10 cellular contexts compared by ENCODE assay signal in the genomic region with DNA sequence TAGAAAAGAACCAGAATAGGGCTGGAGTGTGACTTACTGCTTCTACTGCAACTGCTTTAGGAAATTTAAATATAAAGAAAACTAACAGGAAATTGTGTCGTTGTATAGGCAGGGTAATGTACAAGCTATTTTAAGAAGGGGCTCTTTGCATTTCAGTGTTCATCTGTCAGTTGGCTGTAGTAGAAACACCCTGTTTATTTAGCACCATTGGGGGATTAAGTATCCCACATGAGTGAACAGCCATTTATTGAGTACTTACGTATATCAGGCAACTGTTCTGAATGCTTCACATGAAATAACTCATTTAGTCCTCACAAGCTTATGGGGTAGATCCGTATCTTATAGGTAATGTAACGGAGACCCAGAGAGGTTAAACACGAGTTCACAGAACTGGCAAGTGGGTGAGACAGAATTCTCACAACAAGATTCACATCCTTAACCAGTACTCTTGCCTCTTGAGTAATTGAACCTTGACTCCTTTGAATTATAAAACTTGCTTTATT. TPM values are rescaled to one million over a fixed set of nuclear protein-coding genes. Genes with fewer than 3 reads are reported as not detected.
DNase-seq lines count a peak whose midpoint lies in the region; ATAC-seq and TF ChIP-seq lines count a peak whose summit lies in the region.
"Had no signal": no experiment of that assay in that cellular context is flagged by ENCODE, and none has a peak within 500 bp of the region (broad histone marks: within the 10 kb centered on the region; RNA-seq: fewer than 3 reads in every experiment).

No MANE protein-coding gene starts in this region.

- no peaks in the 10 kb centered on the region for H3K36me3 ChIP-seq in ovary

- H3K4me3 ChIP-seq in ovary, result no peak overlapping the region

- H3K4me1 ChIP-seq in ovary (ENCODE audit: insufficient read depth), result peaks cover 7% of the 10 kb centered on the region

- no peak for DNase-seq in activated CD8-positive, alpha-beta memory T cell treated with anti-CD3 and anti-CD28 coated beads, Interleukin-2, amount 10 ng/mL, durations not matched to agents 7 days and 5 days
- no peak for DNase-seq in activated CD8-positive, alpha-beta memory T cell treated with anti-CD3 and anti-CD28 coated beads for 24 hours
- DNase-seq in T-cell (peak in 6 of 34 experiments; percentile 13 to 33 (median 25)), NCI-H146 treated with DMSO at 0.1 percent for 48 hours (lab: John Stamatoyannopoulos, UW; ENCODE audit: unreplicated experiment) (no peak), NCI-H2171 (lab: John Stamatoyannopoulos, UW) (no peak), ovary (no peak)
- DNase-seq: endodermal cell had no signal

- peak overlapping the region; percentile 65 for H3K4me3 Mint-ChIP-seq in activated CD8-positive, alpha-beta memory T cell treated with anti-CD3 and anti-CD28 coated beads, Interleukin-2, amount 10 ng/mL, durations not matched to agents 7 days and 5 days
- H3K4me3 Mint-ChIP-seq in T-cell, result peak overlapping the region; percentile 69 to 75 (median 69)
- peak overlapping the region; percentile 79 for H3K4me3 Mint-ChIP-seq in stimulated activated naive CD8-positive, alpha-beta T cell treated with anti-CD3 and anti-CD28 coated beads, Interleukin-15, Interleukin-2, amounts not matched to agents 100 ng/mL and 50 ng/mL, for 24 hours
- H3K4me3 Mint-ChIP-seq: endodermal cell had no signal

- TF ChIP-seq CTCF in ovary (IDR thresholded peaks at IDR 0.05), result no peak

- H3K4me1 Mint-ChIP-seq in activated CD8-positive, alpha-beta memory T cell treated with anti-CD3 and anti-CD28 coated beads, Interleukin-2, amount 10 ng/mL, durations not matched to agents 7 days and 5 days, result peaks cover 68% of the 10 kb centered on the region
- H3K4me1 Mint-ChIP-seq in T-cell, result peaks cover 84 to 85% (median 85%) of the 10 kb centered on the region in 3 donors
- peaks cover 94% of the 10 kb centered on the region for H3K4me1 Mint-ChIP-seq in stimulated activated naive CD8-positive, alpha-beta T cell treated with anti-CD3 and anti-CD28 coated beads, Interleukin-15, Interleukin-2, amounts not matched to agents 100 ng/mL and 50 ng/mL, for 24 hours (ENCODE audit: low read depth)

- intact Hi-C loops in ovary (cut with DNase I), result no loop called here

- no peaks in the 10 kb centered on the region for H3K27me3 Mint-ChIP-seq in activated CD8-positive, alpha-beta memory T cell treated with anti-CD3 and anti-CD28 coated beads, Interleukin-2, amount 10 ng/mL, durations not matched to agents 7 days and 5 days
- no peaks in the 10 kb centered on the region for H3K27me3 Mint-ChIP-seq in T-cell
- H3K27me3 Mint-ChIP-seq in stimulated activated naive CD8-positive, alpha-beta T cell treated with anti-CD3 and anti-CD28 coated beads, Interleukin-15, Interleukin-2, amounts not matched to agents 100 ng/mL and 50 ng/mL, for 24 hours, result no peaks in the 10 kb centered on the region

- POLR2A ChIA-PET in T-cell (lab: Charles Lee), result interaction anchor here (0.6 to 3.8 kb wide), 11 partner anchors 10 to 54 kb away, joined by 3 to 127 read pairs (median 7); a partner anchor contains a TSS

- no peaks in the 10 kb centered on the region for H3K27me3 ChIP-seq in ovary

- H3K36me3 Mint-ChIP-seq in activated CD8-positive, alpha-beta memory T cell treated with anti-CD3 and anti-CD28 coated beads, Interleukin-2, amount 10 ng/mL, durations not matched to agents 7 days and 5 days, result peaks cover 25% of the 10 kb centered on the region
- peaks cover 8% of the 10 kb centered on the region for H3K36me3 Mint-ChIP-seq in T-cell
- peaks cover 9% of the 10 kb centered on the region for H3K36me3 Mint-ChIP-seq in stimulated activated naive CD8-positive, alpha-beta T cell treated with anti-CD3 and anti-CD28 coated beads, Interleukin-15, Interleukin-2, amounts not matched to agents 100 ng/mL and 50 ng/mL, for 24 hours (ENCODE audit: low read depth)

- CTCF ChIA-PET in activated CD8-positive, alpha-beta memory T cell treated with anti-CD3 and anti-CD28 coated beads, Interleukin-2, amount 10 ng/mL, durations not matched to agents 7 days and 5 days (lab: Charles Lee), result interaction anchor here (1.4 to 3.4 kb wide), 4 partner anchors 12 to 24 kb away, joined by 5 to 23 read pairs (median 8); a partner anchor contains a TSS
- CTCF ChIA-PET in T-cell (lab: Charles Lee), result interaction anchor here (0.5 to 3.8 kb wide), 7 partner anchors 9 to 53 kb away, joined by 3 to 40 read pairs (median 5); no protein-coding TSS in a partner anchor

- peak overlapping the region; percentile 95 for H3K27ac Mint-ChIP-seq in activated CD8-positive, alpha-beta memory T cell treated with anti-CD3 and anti-CD28 coated beads, Interleukin-2, amount 10 ng/mL, durations not matched to agents 7 days and 5 days
- peak overlapping the region; percentile 95 to 98 for H3K27ac Mint-ChIP-seq in T-cell
- peak overlapping the region; percentile 96 for H3K27ac Mint-ChIP-seq in stimulated activated naive CD8-positive, alpha-beta T cell treated with anti-CD3 and anti-CD28 coated beads, Interleukin-15, Interleukin-2, amounts not matched to agents 100 ng/mL and 50 ng/mL, for 24 hours
- H3K27ac Mint-ChIP-seq: endodermal cell had no signal

- no peaks in the 10 kb centered on the region for H3K9me3 ChIP-seq in ovary

- no peak for TF ChIP-seq POLR2A in ovary (IDR thresholded peaks at IDR 0.05)

- peak; percentile 72 for ATAC-seq in activated CD8-positive, alpha-beta memory T cell treated with anti-CD3 and anti-CD28 coated beads, Interleukin-2, amount 10 ng/mL, durations not matched to agents 7 days and 5 days
- peak; percentile 58 for ATAC-seq in HG02840 (IDR thresholded peaks at IDR 0.05; ENCODE audit: low FRiP score, unreplicated experiment)
- ATAC-seq in T-cell (replicated peaks in 1 of 4), result peak; percentile 58 to 71 (median 64)
- ATAC-seq: HepG2 had no signal

- no peaks in the 10 kb centered on the region for H3K9me3 Mint-ChIP-seq in activated CD8-positive, alpha-beta memory T cell treated with anti-CD3 and anti-CD28 coated beads, Interleukin-2, amount 10 ng/mL, durations not matched to agents 7 days and 5 days (ENCODE audit: low read depth)
- H3K9me3 Mint-ChIP-seq in T-cell, result no peaks in the 10 kb centered on the region
- H3K9me3 Mint-ChIP-seq in stimulated activated naive CD8-positive, alpha-beta T cell treated with anti-CD3 and anti-CD28 coated beads, Interleukin-15, Interleukin-2, amounts not matched to agents 100 ng/mL and 50 ng/mL, for 24 hours, result no peaks in the 10 kb centered on the region

- 75 to 85% (median 79%) methylated on average over 5 of the region's 5 CpGs for WGBS in ovary, 3 donors

- H3K27ac ChIP-seq in ovary, result no peak overlapping the region

- no peak for TF ChIP-seq EP300 in ovary (IDR thresholded peaks at IDR 0.05)

RNA-seq across cellular contexts. Expression of a gene that starts 23.9 kb away (rescaled TPM):
- total RNA-seq in activated CD8-positive, alpha-beta memory T cell treated with anti-CD3 and anti-CD28 coated beads, Interleukin-2, amount 10 ng/mL, durations not matched to agents 7 days and 5 days, result 10 to 100 TPM; 54.6 to 66.3 TPM
- total RNA-seq in T-cell (10 to 100 TPM; 67.9 to 98.7 (median 75.2) TPM), ovary (10 to 100 TPM; 28.7 to 47.9 (median 40.2) TPM)
- polyA plus RNA-seq in ovary, result 10 to 100 TPM; 24.0 to 33.1 TPM
